Comparison of ENCODE assay signal across 1 cellular context in genomic region chr15:45641374-45641778, GRCh38.
TF ChIP-seq lines count a peak whose summit lies in the region.

No MANE protein-coding gene starts in this region.

TF ChIP-seq in HepG2, 621 proteins besides CTCF, POLR2A, EP300 and RAD21 (continued from another document and continues in another):
- 0 out of 2 replicates have a peak, but pooled peaks have one; percentile 11 for TF ChIP-seq TFE3 (CRISPR knock-in tag; IDR thresholded peaks at IDR 0.05)
- TF ChIP-seq, protein P1, sequence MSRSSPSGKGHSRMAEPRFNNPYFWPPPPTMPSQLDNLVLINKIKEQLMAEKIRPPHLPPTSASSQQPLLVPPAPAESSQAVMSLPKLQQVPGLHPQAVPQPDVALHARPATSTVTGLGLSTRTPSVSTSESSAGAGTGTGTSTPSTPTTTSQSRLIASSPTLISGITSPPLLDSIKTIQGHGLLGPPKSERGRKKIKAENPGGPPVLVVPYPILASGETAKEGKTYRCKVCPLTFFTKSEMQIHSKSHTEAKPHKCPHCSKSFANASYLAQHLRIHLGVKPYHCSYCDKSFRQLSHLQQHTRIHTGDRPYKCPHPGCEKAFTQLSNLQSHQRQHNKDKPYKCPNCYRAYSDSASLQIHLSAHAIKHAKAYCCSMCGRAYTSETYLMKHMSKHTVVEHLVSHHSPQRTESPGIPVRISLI (CRISPR knock-in tag; IDR thresholded peaks at IDR 0.05; ENCODE audit: borderline replicate concordance), result no peak
- TF ChIP-seq GMEB1 (CRISPR knock-in tag; IDR thresholded peaks at IDR 0.05; ENCODE audit: borderline replicate concordance), result no peak
- TF ChIP-seq, protein P2, sequence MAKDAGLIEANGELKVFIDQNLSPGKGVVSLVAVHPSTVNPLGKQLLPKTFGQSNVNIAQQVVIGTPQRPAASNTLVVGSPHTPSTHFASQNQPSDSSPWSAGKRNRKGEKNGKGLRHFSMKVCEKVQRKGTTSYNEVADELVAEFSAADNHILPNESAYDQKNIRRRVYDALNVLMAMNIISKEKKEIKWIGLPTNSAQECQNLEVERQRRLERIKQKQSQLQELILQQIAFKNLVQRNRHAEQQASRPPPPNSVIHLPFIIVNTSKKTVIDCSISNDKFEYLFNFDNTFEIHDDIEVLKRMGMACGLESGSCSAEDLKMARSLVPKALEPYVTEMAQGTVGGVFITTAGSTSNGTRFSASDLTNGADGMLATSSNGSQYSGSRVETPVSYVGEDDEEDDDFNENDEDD (CRISPR knock-in tag; IDR thresholded peaks at IDR 0.05; ENCODE audit: borderline replicate concordance), result peak; percentile 32; the same call in 1 of the 2 replicates
- no peak for TF ChIP-seq SIN3B (IDR thresholded peaks at IDR 0.05; ENCODE audit: low read length)
- TF ChIP-seq ZNF136 (CRISPR knock-in tag; IDR thresholded peaks at IDR 0.05; ENCODE audit: low read depth), result no peak
- TF ChIP-seq SP5 (CRISPR knock-in tag; IDR thresholded peaks at IDR 0.05; ENCODE audit: borderline replicate concordance, low read depth), result no peak
- no peak for TF ChIP-seq NFIC (IDR thresholded peaks at IDR 0.05; ENCODE audit: low read length)
- TF ChIP-seq ZNF354B (CRISPR knock-in tag; IDR thresholded peaks at IDR 0.05), result no peak
- TF ChIP-seq ZNF264 (CRISPR knock-in tag; IDR thresholded peaks at IDR 0.05), result no peak
- TF ChIP-seq ZNF12 (CRISPR knock-in tag; IDR thresholded peaks at IDR 0.05), result no peak
- TF ChIP-seq PBX2 (CRISPR knock-in tag; IDR thresholded peaks at IDR 0.05), result no peak
- no peak for TF ChIP-seq MBD4 (IDR thresholded peaks at IDR 0.05; ENCODE audit: borderline replicate concordance, low read length)
- no peak for TF ChIP-seq ZNF790 (CRISPR knock-in tag; IDR thresholded peaks at IDR 0.05; ENCODE audit: borderline replicate concordance)
- TF ChIP-seq, protein P3, sequence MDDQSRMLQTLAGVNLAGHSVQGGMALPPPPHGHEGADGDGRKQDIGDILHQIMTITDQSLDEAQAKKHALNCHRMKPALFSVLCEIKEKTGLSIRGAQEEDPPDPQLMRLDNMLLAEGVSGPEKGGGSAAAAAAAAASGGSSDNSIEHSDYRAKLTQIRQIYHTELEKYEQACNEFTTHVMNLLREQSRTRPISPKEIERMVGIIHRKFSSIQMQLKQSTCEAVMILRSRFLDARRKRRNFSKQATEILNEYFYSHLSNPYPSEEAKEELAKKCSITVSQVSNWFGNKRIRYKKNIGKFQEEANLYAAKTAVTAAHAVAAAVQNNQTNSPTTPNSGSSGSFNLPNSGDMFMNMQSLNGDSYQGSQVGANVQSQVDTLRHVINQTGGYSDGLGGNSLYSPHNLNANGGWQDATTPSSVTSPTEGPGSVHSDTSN (CRISPR knock-in tag; IDR thresholded peaks at IDR 0.05; ENCODE audit: borderline replicate concordance), result no peak
- TF ChIP-seq HDAC2 (CRISPR knock-in tag; IDR thresholded peaks at IDR 0.05), result peak; percentile 74
- no peak for TF ChIP-seq CSRNP2 (CRISPR knock-in tag; conservative IDR thresholded peaks at IDR 0.05; ENCODE audit: low read depth)
- no peak for TF ChIP-seq MEIS1 (CRISPR knock-in tag; IDR thresholded peaks at IDR 0.05; ENCODE audit: borderline replicate concordance)
- TF ChIP-seq JUNB (CRISPR knock-in tag; IDR thresholded peaks at IDR 0.05; ENCODE audit: borderline replicate concordance), result no peak
- TF ChIP-seq RBM39 (IDR thresholded peaks at IDR 0.05; ENCODE audit: low read depth, low read length, poor library complexity, severe bottlenecking), result no peak
- TF ChIP-seq HDAC1 (CRISPR knock-in tag; IDR thresholded peaks at IDR 0.05), result 0 out of 2 replicates have a peak, but pooled peaks have one; percentile 36
- TF ChIP-seq NR2F6 (IDR thresholded peaks at IDR 0.05), result no peak
- TF ChIP-seq NR2F6 (CRISPR knock-in tag; IDR thresholded peaks at IDR 0.05), result 0 out of 2 replicates have a peak, but pooled peaks have one; percentile 19
- TF ChIP-seq PHF21A (CRISPR knock-in tag; IDR thresholded peaks at IDR 0.05), result peak; percentile 69
- TF ChIP-seq ARID3A (IDR thresholded peaks at IDR 0.05; ENCODE audit: low read depth, low read length), result peak; percentile 97
- no peak for TF ChIP-seq KDM5B (CRISPR knock-in tag; IDR thresholded peaks at IDR 0.05; ENCODE audit: borderline replicate concordance)
- TF ChIP-seq ZNF792 (CRISPR knock-in tag; IDR thresholded peaks at IDR 0.05), result peak; percentile 80
- TF ChIP-seq HOXD1 (CRISPR knock-in tag; IDR thresholded peaks at IDR 0.05), result no peak
- peak; percentile 90 for TF ChIP-seq CEBPG (CRISPR knock-in tag; IDR thresholded peaks at IDR 0.05)
- TF ChIP-seq, protein P4, sequence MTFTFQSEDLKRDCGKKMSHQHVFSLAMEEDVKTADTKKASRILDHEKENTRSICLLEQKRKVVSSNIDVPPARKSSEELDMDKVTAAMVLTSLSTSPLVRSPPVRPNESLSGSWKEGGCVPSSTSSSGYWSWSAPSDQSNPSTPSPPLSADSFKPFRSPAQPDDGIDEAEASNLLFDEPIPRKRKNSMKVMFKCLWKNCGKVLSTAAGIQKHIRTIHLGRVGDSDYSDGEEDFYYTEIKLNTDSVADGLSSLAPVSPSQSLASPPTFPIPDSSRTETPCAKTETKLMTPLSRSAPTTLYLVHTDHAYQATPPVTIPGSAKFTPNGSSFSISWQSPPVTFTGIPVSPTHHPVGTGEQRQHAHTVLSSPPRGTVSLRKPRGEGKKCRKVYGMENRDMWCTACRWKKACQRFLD (CRISPR knock-in tag; IDR thresholded peaks at IDR 0.05; ENCODE audit: borderline replicate concordance), result no peak
- TF ChIP-seq ESRRA (CRISPR knock-in tag; IDR thresholded peaks at IDR 0.05; ENCODE audit: low read depth), result no peak
- TF ChIP-seq, protein P5, sequence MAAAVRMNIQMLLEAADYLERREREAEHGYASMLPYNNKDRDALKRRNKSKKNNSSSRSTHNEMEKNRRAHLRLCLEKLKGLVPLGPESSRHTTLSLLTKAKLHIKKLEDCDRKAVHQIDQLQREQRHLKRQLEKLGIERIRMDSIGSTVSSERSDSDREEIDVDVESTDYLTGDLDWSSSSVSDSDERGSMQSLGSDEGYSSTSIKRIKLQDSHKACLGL (CRISPR knock-in tag; IDR thresholded peaks at IDR 0.05), result no peak
- TF ChIP-seq CHD4 (IDR thresholded peaks at IDR 0.05; ENCODE audit: borderline replicate concordance, low read length), result no peak
- TF ChIP-seq RERE (CRISPR knock-in tag; IDR thresholded peaks at IDR 0.05; ENCODE audit: low read depth), result peak; percentile 21; the same call in 1 of the 2 replicates
- TF ChIP-seq NCOA2 (CRISPR knock-in tag; IDR thresholded peaks at IDR 0.05), result peak; percentile 74
- no peak for TF ChIP-seq ZNF180 (CRISPR knock-in tag; IDR thresholded peaks at IDR 0.05; ENCODE audit: borderline replicate concordance, low read depth)
- TF ChIP-seq TBX3 (IDR thresholded peaks at IDR 0.05; ENCODE audit: borderline replicate concordance), result peak; percentile 13; the same call in 1 of the 2 replicates
- TF ChIP-seq ELF3 (CRISPR knock-in tag; IDR thresholded peaks at IDR 0.05), result peak; percentile 70
- TF ChIP-seq STAG1 (CRISPR knock-in tag; IDR thresholded peaks at IDR 0.05), result no peak
- TF ChIP-seq ZSCAN20 (CRISPR knock-in tag; IDR thresholded peaks at IDR 0.05; ENCODE audit: borderline replicate concordance), result no peak
- TF ChIP-seq SOX5 (CRISPR knock-in tag; IDR thresholded peaks at IDR 0.05; ENCODE audit: borderline replicate concordance), result peak; percentile 75
- 0 out of 2 replicates have a peak, but pooled peaks have one; percentile 45 for TF ChIP-seq ZNF292 (CRISPR knock-in tag; IDR thresholded peaks at IDR 0.05; ENCODE audit: borderline replicate concordance, low read depth)
- no peak for TF ChIP-seq TEAD2 (CRISPR knock-in tag; IDR thresholded peaks at IDR 0.05)
- TF ChIP-seq YEATS2 (CRISPR knock-in tag; IDR thresholded peaks at IDR 0.05; ENCODE audit: borderline replicate concordance), result peak; percentile 62; the same call in 1 of the 2 replicates
- TF ChIP-seq HOXA3 (CRISPR knock-in tag; IDR thresholded peaks at IDR 0.05), result no peak
- no peak for TF ChIP-seq ZBTB3 (CRISPR knock-in tag; IDR thresholded peaks at IDR 0.05; ENCODE audit: borderline replicate concordance, low read depth)
- TF ChIP-seq SIX4 (CRISPR knock-in tag; IDR thresholded peaks at IDR 0.05), result no peak
- no peak for TF ChIP-seq ZNF598 (CRISPR knock-in tag; IDR thresholded peaks at IDR 0.05; ENCODE audit: borderline replicate concordance)
